ENCODE assay signal across 8 cellular contexts in the genomic region with DNA sequence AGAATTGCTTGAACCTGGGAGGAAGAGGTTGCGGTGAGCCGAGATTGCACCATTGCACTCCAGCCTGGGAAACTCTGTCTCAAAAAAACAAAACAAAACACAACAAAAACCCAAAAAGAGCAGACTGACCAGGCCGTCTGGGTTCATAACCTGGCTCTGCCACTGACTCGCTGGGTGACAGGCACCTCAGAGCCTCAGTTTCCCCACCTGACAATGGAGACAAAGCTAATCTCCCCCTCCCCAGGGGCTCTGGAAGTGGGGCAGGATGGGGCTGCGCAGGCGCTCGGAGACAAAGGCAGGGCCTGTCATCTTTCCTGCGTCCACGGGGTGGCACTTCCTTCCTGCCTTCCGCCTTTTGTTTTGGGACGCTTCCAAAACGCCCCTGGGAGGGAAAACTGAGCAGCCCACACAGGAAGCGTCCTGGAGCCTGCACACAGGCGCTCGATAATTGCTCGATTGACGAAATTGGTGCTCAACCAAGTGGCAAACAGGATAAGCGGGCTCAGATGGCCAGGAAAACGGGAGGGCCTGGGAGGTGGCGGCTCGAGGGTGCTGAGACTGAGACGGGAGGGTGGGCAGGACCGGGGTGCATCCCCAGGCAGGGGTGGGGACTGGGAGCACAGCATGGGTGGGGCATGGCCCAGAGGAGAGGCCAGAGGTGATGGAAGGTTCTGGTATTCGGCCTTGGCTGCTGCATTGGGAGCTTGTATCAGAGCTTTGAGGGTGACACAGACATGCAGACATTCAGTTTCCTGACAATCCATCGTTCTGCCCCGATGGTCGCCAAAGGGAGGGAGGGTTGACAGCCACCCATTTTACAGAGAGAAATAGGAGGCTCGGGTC. TPM values are rescaled to one million over a fixed set of nuclear protein-coding genes. Genes with fewer than 3 reads are reported as not detected.
DNase-seq lines count a peak whose midpoint lies in the region; ATAC-seq, FAIRE-seq and TF ChIP-seq lines count a peak whose summit lies in the region.

No MANE protein-coding gene starts in this region.

- peaks cover 53% of the 10 kb centered on the region for H3K4me1 Mint-ChIP-seq in chondrocyte (ENCODE audit: low read depth)

- H3K4me3 Mint-ChIP-seq in chondrocyte (ENCODE audit: unreplicated experiment): peak overlapping the region; percentile 46

- H3K4me3 ChIP-seq in GM23248 (peak overlapping the region; percentile 43), kidney (ENCODE audit: low read length in 2 of 2) (peak overlapping the region in 1 of 2 donors; percentile 15), spleen (peak overlapping the region in 4 of 8 donors; percentile 24 to 60 (median 26))

- H3K27me3 Mint-ChIP-seq in chondrocyte (ENCODE audit: low read depth): no peaks in the 10 kb centered on the region

- H3K27ac Mint-ChIP-seq in chondrocyte (ENCODE audit: unreplicated experiment): peak overlapping the region; percentile 98

- peak; percentile 90 for TF ChIP-seq CTCF in chondrocyte (IDR thresholded peaks at IDR 0.05)
- peak; percentile 82 for TF ChIP-seq CTCF in kidney (IDR thresholded peaks at IDR 0.05; ENCODE audit: borderline replicate concordance, extremely low read depth, insufficient read depth)
- peak; percentile 41 to 83 (median 69) for TF ChIP-seq CTCF in spleen (IDR thresholded peaks at IDR 0.05 in 8 of 11, conservative IDR thresholded peaks at IDR 0.05 in 3 of 11)

- ATAC-seq in GM21723 (IDR thresholded peaks at IDR 0.05; ENCODE audit: unreplicated experiment): no peak

- no peak for TF ChIP-seq POLR2A in spleen (IDR thresholded peaks at IDR 0.05)

- DNase-seq in A172 (ENCODE audit: low spot score) (peak; percentile 84), GM23248 (peak; percentile 95), NCI-H345 (lab: John Stamatoyannopoulos, UW) (peak; percentile 56), chondrocyte (ENCODE audit: low spot score) (no peak), kidney (peak; percentile 94), spleen (peak; percentile 84)
- peak; percentile 22 for DNase-seq in activated CD4-positive, alpha-beta T cell treated with anti-CD3 and anti-CD28 coated beads for 1 hour

- no peaks in the 10 kb centered on the region for H3K9me2 ChIP-seq in GM23248 (ENCODE audit: insufficient read depth)

- H3K9me3 Mint-ChIP-seq in chondrocyte (ENCODE audit: low read depth): no peaks in the 10 kb centered on the region

- WGBS in GM23248 (ENCODE audit: low coverage in 1 of 2, low lambda C conversion rate in 2 of 2, missing lambda C conversion rate in 2 of 2), 2 experiments: 2% methylated on average over 27 to 28 of the region's 28 CpGs
- 6 to 12% (median 10%) methylated on average over 22 to 28 of the region's 28 CpGs for WGBS in spleen, 5 donors

- H3K9ac ChIP-seq in GM23248 (peak overlapping the region; percentile 70), kidney (ENCODE audit: low read length in 2 of 2) (peak overlapping the region; percentile 46 to 73)

- H4K20me1 ChIP-seq in GM23248 (ENCODE audit: insufficient read depth): no peaks in the 10 kb centered on the region

- no peaks in the 10 kb centered on the region for H3K9me3 ChIP-seq in GM23248 (ENCODE audit: low read depth)
- no peaks in the 10 kb centered on the region for H3K9me3 ChIP-seq in kidney (ENCODE audit: control insufficient read depth in 1 of 2, low read length in 2 of 2)
- no peaks in the 10 kb centered on the region for H3K9me3 ChIP-seq in spleen

- in situ Hi-C loops in GM23248 (cut with MboI): no loop called here

- H3K36me3 ChIP-seq in GM23248 (ENCODE audit: low read depth) (no peaks in the 10 kb centered on the region), kidney (ENCODE audit: control insufficient read depth in 1 of 2, insufficient read depth in 2 of 2, low read length in 2 of 2) (no peaks in the 10 kb centered on the region), spleen (peaks cover 0 to 20% (median 2%) of the 10 kb centered on the region in 6 donors)

- intact Hi-C loops in kidney (cut with DNase I) (loop anchor here (5.0 kb wide), 1 partner anchor 65 kb away; no protein-coding TSS in a partner anchor), spleen (cut with DNase I; ENCODE audit: low total_unique reads) (loop anchor here (5.0 kb wide), 1 partner anchor 70 kb away; no protein-coding TSS in a partner anchor)

- H3F3A ChIP-seq in GM23248 (ENCODE audit: insufficient read depth): peaks cover 20% of the 10 kb centered on the region

- no peaks in the 10 kb centered on the region for H3K36me3 Mint-ChIP-seq in chondrocyte (ENCODE audit: low read depth)

- FAIRE-seq in kidney (lab: Jason Lieb, UNC): no peak

- peak overlapping the region; percentile 63 for H2AFZ ChIP-seq in GM23248

- H3K27me3 ChIP-seq in GM23248 (replicated peaks; ENCODE audit: insufficient read depth): no peaks in the 10 kb centered on the region
- peaks cover 0 to 45% (median 0%) of the 10 kb centered on the region in 7 donors for H3K27me3 ChIP-seq in spleen (replicated peaks in 1 of 7)

- peak overlapping the region; percentile 89 for H3K27ac ChIP-seq in GM23248
- peak overlapping the region; percentile 66 to 78 for H3K27ac ChIP-seq in kidney (ENCODE audit: low read depth in 2 of 2, low read length in 2 of 2)
- peak overlapping the region; percentile 45 to 95 (median 77) for H3K27ac ChIP-seq in spleen

- peak overlapping the region; percentile 63 for H3K4me2 ChIP-seq in GM23248 (ENCODE audit: unreplicated experiment)

- H3K4me1 ChIP-seq in GM23248 (ENCODE audit: insufficient read depth) (peaks cover 24% of the 10 kb centered on the region), kidney (ENCODE audit: control insufficient read depth in 1 of 2, insufficient read depth in 1 of 2, low read depth in 1 of 2, low read length in 2 of 2) (peaks cover 17 to 29% of the 10 kb centered on the region in 2 donors), spleen (peaks cover 20 to 63% (median 44%) of the 10 kb centered on the region in 6 donors)

- H3K79me2 ChIP-seq in GM23248 (ENCODE audit: insufficient read depth): no peaks in the 10 kb centered on the region

RNA-seq across cellular contexts. Expression of a gene that starts 17.8 kb away (rescaled TPM):
- 109 and 113 TPM in 2 replicates for total RNA-seq in A172 (2014; rRNA removed; shearing (Covaris generic))
- 9.5 and 19.8 TPM in 2 replicates for total RNA-seq in GM23248 (2014; rRNA removed; shearing (Covaris generic))
- polyA plus RNA-seq in GM23248 (2016; fragmentation: Nextera tagmentation; extraction: Ambion mirVana): 14.8 and 16.2 TPM in 2 replicates
- total RNA-seq in chondrocyte: 8.3 to 22.9 TPM (median 8.4 TPM) in 3 replicates
- 1.7 TPM for total RNA-seq in kidney
- 0.65 TPM for polyA plus RNA-seq in kidney (ENCODE audit: insufficient read depth, low read depth, low replicate concordance)
- total RNA-seq in spleen: 1 to 10 TPM; 2.0 to 9.7 (median 3.6) TPM
- polyA plus RNA-seq in spleen: 1 to 10 TPM; 1.7 to 4.4 (median 3.9) TPM

RNA-seq across cellular contexts. Expression of a gene that starts 48.5 kb away (rescaled TPM):
- total RNA-seq in A172 (2014; rRNA removed; shearing (Covaris generic)): 118 and 151 TPM in 2 replicates
- 13.8 and 29.6 TPM in 2 replicates for total RNA-seq in GM23248 (2014; rRNA removed; shearing (Covaris generic))
- polyA plus RNA-seq in GM23248 (2016; fragmentation: Nextera tagmentation; extraction: Ambion mirVana) (13.8 and 14.6 TPM in 2 replicates), kidney (ENCODE audit: insufficient read depth, low read depth, low replicate concordance) (17.6 TPM), spleen (10 to 100 TPM in 1 of 3 donors, 1 to 10 TPM in 2; 7.0 to 15.7 (median 7.8) TPM)
- total RNA-seq in chondrocyte (76.8 to 121 TPM (median 117 TPM) in 3 replicates), kidney (42.4 TPM), spleen (100 to 1,000 TPM in 1 of 7 donors, 10 to 100 TPM in 6; 17.9 to 117 (median 49.0) TPM)

RNA-seq across cellular contexts. Expression of a gene that starts 59.6 kb away (rescaled TPM):
- total RNA-seq in A172 (2014; rRNA removed; shearing (Covaris generic)): 135 and 144 TPM in 2 replicates
- total RNA-seq in GM23248 (2014; rRNA removed; shearing (Covaris generic)): 215 and 278 TPM in 2 replicates
- 76.3 and 77.1 TPM in 2 replicates for polyA plus RNA-seq in GM23248 (2016; fragmentation: Nextera tagmentation; extraction: Ambion mirVana)
- 238 to 345 TPM (median 243 TPM) in 3 replicates for total RNA-seq in chondrocyte
- total RNA-seq in kidney: 119 TPM
- 37.5 TPM for polyA plus RNA-seq in kidney (ENCODE audit: insufficient read depth, low read depth, low replicate concordance)
- total RNA-seq in spleen: 100 to 1,000 TPM in 4 of 7 donors, 10 to 100 TPM in 3; 47.7 to 144 (median 117) TPM
- 10 to 100 TPM; 16.3 to 34.9 (median 20.1) TPM for polyA plus RNA-seq in spleen
